Comparison of ENCODE assay signal across 19 cellular contexts in the genomic region with DNA sequence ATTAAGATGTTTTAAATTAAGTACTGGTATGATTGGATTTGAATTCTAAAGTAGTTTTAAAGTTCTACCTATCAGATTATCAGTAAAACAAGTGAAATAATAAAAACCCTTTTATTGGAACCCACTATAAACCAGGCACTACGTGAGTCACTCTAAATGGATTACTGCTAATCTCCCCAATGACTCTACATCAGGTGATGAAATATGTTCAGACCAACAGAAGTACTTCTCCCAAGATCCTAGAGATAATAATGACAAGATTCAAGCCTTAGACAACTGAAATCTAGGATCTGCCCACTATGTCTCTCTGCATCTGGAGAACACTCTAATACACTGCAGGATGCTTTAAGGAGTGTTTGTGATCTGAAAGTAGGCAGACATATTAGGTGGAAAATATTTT.
"Had no signal": no experiment of that assay in that cellular context is flagged by ENCODE, and none has a peak within 500 bp of the region (broad histone marks: within the 10 kb centered on the region; RNA-seq: fewer than 3 reads in every experiment).

No MANE protein-coding gene starts in this region.

- ATAC-seq: activated T-helper 17 cell treated with anti-CD3 and anti-CD28 coated beads, Interleukin-2, amount 50 U/mL, for 72 hours; left lung; naive thymus-derived CD8-positive, alpha-beta T cell had no signal

- H3K9me3 ChIP-seq: adrenal gland, sigmoid colon, thoracic aorta, vagina had no signal

- DNase-seq: activated CD4-positive, alpha-beta T cell treated with anti-CD3 and anti-CD28 coated beads for 1 hour; activated CD4-positive, alpha-beta T cell treated with anti-CD3 and anti-CD28 coated beads, Interleukin-2, amount 50 U/mL, for 1 hour; activated CD8-positive, alpha-beta memory T cell treated with anti-CD3 and anti-CD28 coated beads for 24 hours; activated CD8-positive, alpha-beta memory T cell treated with anti-CD3 and anti-CD28 coated beads, Interleukin-2, amount 50 U/mL, for 4 hours; activated naive CD4-positive, alpha-beta T cell; activated T-cell treated with anti-CD3 and anti-CD28 coated beads, Interleukin-2, amount 50 U/mL, for 24 hours; adrenal gland; cerebellar nuclear complex; immature natural killer cell; left lung; naive thymus-derived CD8-positive, alpha-beta T cell; sigmoid colon; stimulated activated CD4-positive, alpha-beta T cell treated with anti-CD3 and anti-CD28 coated beads, Interleukin-4, amount 100 ng/mL, for 24 hours; stimulated activated naive CD4-positive, alpha-beta T cell treated with Interleukin-2 at 50 U/mL for 16 hours; T-helper 9 cell had no signal

- H3K27me3 ChIP-seq: adrenal gland, left lung, sigmoid colon, vagina had no signal

- H3K27ac ChIP-seq: adrenal gland, coronary artery, left lung, sigmoid colon, thoracic aorta, vagina had no signal

- H3K4me3 ChIP-seq: adrenal gland, coronary artery, left lung, sigmoid colon, thoracic aorta, vagina had no signal

- H3K36me3 ChIP-seq: adrenal gland, left lung, sigmoid colon, thoracic aorta, vagina had no signal

- H3K4me1 ChIP-seq: adrenal gland, left lung, sigmoid colon, vagina had no signal
